In genomic region chrX:10549280-10549679, GRCh38 we compare ENCODE assay signal across 14 cellular contexts.
A peak's percentile ranks its signal among the peaks of the same experiment; 100 is the strongest.
DNase-seq lines count a peak whose midpoint lies in the region; ATAC-seq and TF ChIP-seq lines count a peak whose summit lies in the region.
"Had no signal": no experiment of that assay in that cellular context is flagged by ENCODE, and none has a peak within 500 bp of the region (broad histone marks: within the 10 kb centered on the region; RNA-seq: fewer than 3 reads in every experiment).

No MANE protein-coding gene starts in this region.

- CTCF ChIA-PET in MCF 10A (lab: Yijun Ruan, JAX), result interaction anchor here (0.8 kb wide), 1 partner anchor 19 kb away, joined by 3 read pairs; no protein-coding TSS in a partner anchor
- CTCF ChIA-PET in activated CD4-positive, alpha-beta T cell treated with anti-CD3 and anti-CD28 coated beads for 36 hours (lab: Charles Lee), result no interaction called here

- H3K27me3 Mint-ChIP-seq in MCF 10A (ENCODE audit: insufficient read depth, unreplicated experiment), result no peaks in the 10 kb centered on the region
- no peaks in the 10 kb centered on the region for H3K27me3 Mint-ChIP-seq in activated CD4-positive, alpha-beta T cell treated with anti-CD3 and anti-CD28 coated beads for 36 hours
- H3K27me3 Mint-ChIP-seq: activated naive CD8-positive, alpha-beta T cell treated with anti-CD3 and anti-CD28 coated beads for 36 hours had no signal

- H3K4me1 Mint-ChIP-seq in MCF 10A (ENCODE audit: insufficient read depth, unreplicated experiment), result peaks cover 13% of the 10 kb centered on the region
- H3K4me1 Mint-ChIP-seq in activated CD4-positive, alpha-beta T cell treated with anti-CD3 and anti-CD28 coated beads for 36 hours, result no peaks in the 10 kb centered on the region
- H3K4me1 Mint-ChIP-seq: activated naive CD8-positive, alpha-beta T cell treated with anti-CD3 and anti-CD28 coated beads for 36 hours had no signal

- peak; percentile 62 for DNase-seq in MCF 10A (ENCODE audit: unreplicated experiment)
- no peak for DNase-seq in breast epithelium (ENCODE audit: low spot score in 2 of 2)
- peak; percentile 35 for DNase-seq in NCI-H1694 (lab: John Stamatoyannopoulos, UW)
- DNase-seq in cerebellar cortex (ENCODE audit: low spot score), result peak; percentile 57
- DNase-seq in activated CD4-positive, alpha-beta T cell treated with anti-CD3 and anti-CD28 coated beads for 36 hours, result no peak
- DNase-seq in germinal center (ENCODE audit: low spot score), result no peak
- DNase-seq: activated CD4-positive, alpha-beta T cell treated with anti-CD3 and anti-CD28 coated beads for 1 hour; activated naive CD8-positive, alpha-beta T cell treated with anti-CD3 and anti-CD28 coated beads for 36 hours; heart right ventricle; NCI-H1417 treated with DMSO at 0.1 percent for 48 hours; psoas muscle had no signal

- H3K4me3 ChIP-seq in breast epithelium, result no peak overlapping the region
- H3K4me3 ChIP-seq: heart right ventricle, psoas muscle, thoracic aorta had no signal

- no peaks in the 10 kb centered on the region for H3K36me3 Mint-ChIP-seq in MCF 10A (ENCODE audit: insufficient read depth, unreplicated experiment)
- H3K36me3 Mint-ChIP-seq in activated CD4-positive, alpha-beta T cell treated with anti-CD3 and anti-CD28 coated beads for 36 hours (ENCODE audit: low read depth), result no peaks in the 10 kb centered on the region
- H3K36me3 Mint-ChIP-seq: activated naive CD8-positive, alpha-beta T cell treated with anti-CD3 and anti-CD28 coated beads for 36 hours had no signal

- H3K27ac Mint-ChIP-seq in MCF 10A (ENCODE audit: low read depth, unreplicated experiment), result no peak overlapping the region
- no peak overlapping the region for H3K27ac Mint-ChIP-seq in activated CD4-positive, alpha-beta T cell treated with anti-CD3 and anti-CD28 coated beads for 36 hours
- H3K27ac Mint-ChIP-seq: activated naive CD8-positive, alpha-beta T cell treated with anti-CD3 and anti-CD28 coated beads for 36 hours had no signal

- no peaks in the 10 kb centered on the region for H3K36me3 ChIP-seq in breast epithelium
- H3K36me3 ChIP-seq: heart right ventricle, thoracic aorta had no signal

- no TSS peak for BruUV-seq in MCF 10A (replicated peaks; lab: Mats Ljungman, UMichigan)

- no peak for ATAC-seq in HG03280 (IDR thresholded peaks at IDR 0.05; ENCODE audit: unreplicated experiment)
- no peak for ATAC-seq in activated CD4-positive, alpha-beta T cell treated with anti-CD3 and anti-CD28 coated beads for 36 hours
- no peak for ATAC-seq in GM19023 (IDR thresholded peaks at IDR 0.05; ENCODE audit: unreplicated experiment)
- ATAC-seq: heart right ventricle, psoas muscle had no signal

- TF ChIP-seq CTCF in MCF 10A (IDR thresholded peaks at IDR 0.05; ENCODE audit: unreplicated experiment), result no peak
- TF ChIP-seq CTCF in breast epithelium (IDR thresholded peaks at IDR 0.05), result no peak

- POLR2A ChIA-PET in MCF 10A (lab: Yijun Ruan, JAX), result interaction anchor here (0.5 to 1.4 kb wide), 3 partner anchors 29 to 69 kb away, joined by 3 read pairs; no protein-coding TSS in a partner anchor
- POLR2A ChIA-PET in activated CD4-positive, alpha-beta T cell treated with anti-CD3 and anti-CD28 coated beads for 36 hours (lab: Charles Lee), result no interaction called here

- H3K4me3 Mint-ChIP-seq in MCF 10A (ENCODE audit: unreplicated experiment), result no peak overlapping the region
- H3K4me3 Mint-ChIP-seq in activated CD4-positive, alpha-beta T cell treated with anti-CD3 and anti-CD28 coated beads for 36 hours, result no peak overlapping the region
- H3K4me3 Mint-ChIP-seq: activated naive CD8-positive, alpha-beta T cell treated with anti-CD3 and anti-CD28 coated beads for 36 hours had no signal

- peaks cover 0 to 6% of the 10 kb centered on the region in 2 donors for H3K27me3 ChIP-seq in breast epithelium
- H3K27me3 ChIP-seq: heart right ventricle had no signal

- H3K9me3 ChIP-seq in breast epithelium, result no peaks in the 10 kb centered on the region
- H3K9me3 ChIP-seq: heart right ventricle, psoas muscle, thoracic aorta had no signal

- TF ChIP-seq POLR2A in breast epithelium (IDR thresholded peaks at IDR 0.05), result no peak

- no peak overlapping the region for H3K27ac ChIP-seq in breast epithelium
- H3K27ac ChIP-seq: heart right ventricle, psoas muscle, thoracic aorta had no signal

- intact Hi-C loops in MCF 10A (cut with micrococcal nuclease) (no loop called here), breast epithelium (cut with DNase I; ENCODE audit: low total_unique reads) (no loop called here)
- intact Hi-C loops in activated CD4-positive, alpha-beta T cell treated with anti-CD3 and anti-CD28 coated beads for 36 hours (cut with DNase I, micrococcal nuclease), result no loop called here

- H3K9me3 Mint-ChIP-seq in MCF 10A (ENCODE audit: unreplicated experiment), result no peaks in the 10 kb centered on the region
- H3K9me3 Mint-ChIP-seq in activated CD4-positive, alpha-beta T cell treated with anti-CD3 and anti-CD28 coated beads for 36 hours (ENCODE audit: low read depth), result no peaks in the 10 kb centered on the region

- H3K4me1 ChIP-seq in breast epithelium, result no peaks in the 10 kb centered on the region
- H3K4me1 ChIP-seq: psoas muscle had no signal

Comparison
In these comparisons a context has a peak if more than half of its experiments do, and no peak if none do; other contexts are left out.
1. DNase-seq: peak in MCF 10A (single experiment), NCI-H1694 (single experiment) and cerebellar cortex (single experiment); none in breast epithelium (0 of 2), activated CD4-positive, alpha-beta T cell treated with anti-CD3 and anti-CD28 coated beads for 36 hours (single experiment) and germinal center (single experiment).